In genomic region chr2:218482651-218483050, GRCh38 we compare ENCODE assay signal across 23 cellular contexts.
DNase-seq lines count a peak whose midpoint lies in the region; ATAC-seq and TF ChIP-seq lines count a peak whose summit lies in the region.
"Had no signal": no experiment of that assay in that cellular context is flagged by ENCODE, and none has a peak within 500 bp of the region (broad histone marks: within the 10 kb centered on the region; RNA-seq: fewer than 3 reads in every experiment).

No MANE protein-coding gene starts in this region.

- peak overlapping the region; percentile 20 for H3K27ac Mint-ChIP-seq in osteocyte (ENCODE audit: unreplicated experiment)
- H3K27ac Mint-ChIP-seq: HFFc6; nephron; progenitor cell of endocrine pancreas; stimulated activated naive CD8-positive, alpha-beta T cell treated with anti-CD3 and anti-CD28 coated beads, Interleukin-15, amount 100 ng/mL, for 72 hours had no signal

- no peak overlapping the region for H3K4me2 ChIP-seq in MM.1S (ENCODE audit: low read depth, low read length)

- no peaks in the 10 kb centered on the region for H3K27me3 Mint-ChIP-seq in osteocyte (ENCODE audit: unreplicated experiment)
- H3K27me3 Mint-ChIP-seq: brain; progenitor cell of endocrine pancreas; stimulated activated naive CD8-positive, alpha-beta T cell treated with anti-CD3 and anti-CD28 coated beads, Interleukin-15, amount 100 ng/mL, for 72 hours had no signal

- H3K79me2 ChIP-seq in MM.1S (ENCODE audit: low read length): no peaks in the 10 kb centered on the region

- no peak overlapping the region for H2AFZ ChIP-seq in MM.1S (ENCODE audit: low read length)

- H3K4me3 ChIP-seq in MM.1S (ENCODE audit: low read length): no peak overlapping the region
- no peak overlapping the region for H3K4me3 ChIP-seq in astrocyte of the spinal cord (ENCODE audit: low read depth, low read length)
- H3K4me3 ChIP-seq: coronary artery, skin epidermis, transverse colon had no signal

- H3K4me1 ChIP-seq in MM.1S (ENCODE audit: low read length): no peaks in the 10 kb centered on the region
- H3K4me1 ChIP-seq: BE2C had no signal

- TF ChIP-seq CTCF in GM13976 (IDR thresholded peaks at IDR 0.05; ENCODE audit: borderline replicate concordance, control extremely low read depth, extremely low read depth, insufficient read depth, missing control alignments) (no peak), MM.1S (IDR thresholded peaks at IDR 0.05; ENCODE audit: low read length) (no peak), astrocyte of the spinal cord (IDR thresholded peaks at IDR 0.05; ENCODE audit: low read depth, low read length) (no peak), osteocyte (IDR thresholded peaks at IDR 0.05) (no peak)

- H3K4me1 Mint-ChIP-seq in osteocyte (ENCODE audit: unreplicated experiment): peaks cover 18% of the 10 kb centered on the region
- H3K4me1 Mint-ChIP-seq: brain, nephron had no signal

- H3K27ac ChIP-seq in MM.1S (ENCODE audit: low read length): no peak overlapping the region
- H3K27ac ChIP-seq: coronary artery, skin epidermis, transverse colon had no signal

- H4K20me1 ChIP-seq in MM.1S (ENCODE audit: insufficient read depth, low read length): no peaks in the 10 kb centered on the region

- H3K9ac ChIP-seq in MM.1S (ENCODE audit: low read length): no peak overlapping the region

- no peaks in the 10 kb centered on the region for H3K9me3 ChIP-seq in MM.1S (replicated peaks; ENCODE audit: insufficient read depth, low read length)
- H3K9me3 ChIP-seq: BE2C, transverse colon had no signal

- in situ Hi-C loops in GM13976 (cut with MboI; ENCODE audit: low sequenced_read_pairs, unreplicated experiment) (no loop called here), astrocyte of the spinal cord (cut with HindIII; ENCODE audit: low sequenced_read_pairs) (no loop called here)

- no peaks in the 10 kb centered on the region for H3F3A ChIP-seq in MM.1S (ENCODE audit: insufficient read depth, low read length)

- DNase-seq in GM13976 (ENCODE audit: low spot score) (peak; percentile 24), MM.1S (peak; percentile 23), astrocyte of the spinal cord (ENCODE audit: low read depth, low spot score) (peak; percentile 20), osteocyte (ENCODE audit: extremely low spot score, unreplicated experiment) (no peak), ecto neural progenitor cell (ENCODE audit: low spot score) (no peak)
- DNase-seq: activated CD4-positive, alpha-beta T cell treated with anti-CD3 and anti-CD28 coated beads, Interleukin-2, amount 50 U/mL, for 48 hours; activated naive CD4-positive, alpha-beta T cell; activated T-cell treated with anti-CD3 and anti-CD28 coated beads for 4 hours; BE2C; HFFc6; hypothalamus; MV-4-11; NCI-H2029; stimulated activated CD4-positive, alpha-beta T cell treated with anti-CD3 and anti-CD28 coated beads, Interleukin-2, amount 100 ng/mL, for 48 hours; stimulated activated naive CD8-positive, alpha-beta T cell treated with anti-CD3 and anti-CD28 coated beads, Interleukin-15, amount 100 ng/mL, for 72 hours; transverse colon had no signal

- H3K4me3 Mint-ChIP-seq in osteocyte (ENCODE audit: unreplicated experiment): no peak overlapping the region
- H3K4me3 Mint-ChIP-seq: brain; HFFc6; nephron; stimulated activated naive CD8-positive, alpha-beta T cell treated with anti-CD3 and anti-CD28 coated beads, Interleukin-15, amount 100 ng/mL, for 72 hours had no signal

- peaks cover 7% of the 10 kb centered on the region; the same call in 1 of the 2 replicates for H3K36me3 ChIP-seq in MM.1S (replicated peaks; ENCODE audit: insufficient read depth, low read length)

- peaks cover 36% of the 10 kb centered on the region for H3K36me3 Mint-ChIP-seq in osteocyte (ENCODE audit: unreplicated experiment)

- no peak for ATAC-seq in HG02623 (IDR thresholded peaks at IDR 0.05; ENCODE audit: unreplicated experiment)
- no peak for ATAC-seq in GM19452 (IDR thresholded peaks at IDR 0.05; ENCODE audit: unreplicated experiment)
- ATAC-seq: stimulated activated naive CD8-positive, alpha-beta T cell treated with anti-CD3 and anti-CD28 coated beads, Interleukin-15, amount 100 ng/mL, for 72 hours had no signal

- no peaks in the 10 kb centered on the region for H3K27me3 ChIP-seq in MM.1S (replicated peaks; ENCODE audit: insufficient read depth, low read length)
- H3K27me3 ChIP-seq: BE2C, transverse colon had no signal

- no peaks in the 10 kb centered on the region for H3K9me3 Mint-ChIP-seq in osteocyte (ENCODE audit: unreplicated experiment)
- H3K9me3 Mint-ChIP-seq: brain; HFFc6; nephron; stimulated activated naive CD8-positive, alpha-beta T cell treated with anti-CD3 and anti-CD28 coated beads, Interleukin-15, amount 100 ng/mL, for 72 hours had no signal

- H3K9me2 ChIP-seq in MM.1S (replicated peaks; ENCODE audit: insufficient read depth, low read length): no peaks in the 10 kb centered on the region

Comparison
In these comparisons a context has a peak if more than half of its experiments do, and no peak if none do; other contexts are left out.
1. DNase-seq: peak in GM13976 (single experiment), MM.1S (single experiment) and astrocyte of the spinal cord (single experiment); none in osteocyte (single experiment) and ecto neural progenitor cell (single experiment).